ENCODE assay signal across 1 cellular context in the genomic region with DNA sequence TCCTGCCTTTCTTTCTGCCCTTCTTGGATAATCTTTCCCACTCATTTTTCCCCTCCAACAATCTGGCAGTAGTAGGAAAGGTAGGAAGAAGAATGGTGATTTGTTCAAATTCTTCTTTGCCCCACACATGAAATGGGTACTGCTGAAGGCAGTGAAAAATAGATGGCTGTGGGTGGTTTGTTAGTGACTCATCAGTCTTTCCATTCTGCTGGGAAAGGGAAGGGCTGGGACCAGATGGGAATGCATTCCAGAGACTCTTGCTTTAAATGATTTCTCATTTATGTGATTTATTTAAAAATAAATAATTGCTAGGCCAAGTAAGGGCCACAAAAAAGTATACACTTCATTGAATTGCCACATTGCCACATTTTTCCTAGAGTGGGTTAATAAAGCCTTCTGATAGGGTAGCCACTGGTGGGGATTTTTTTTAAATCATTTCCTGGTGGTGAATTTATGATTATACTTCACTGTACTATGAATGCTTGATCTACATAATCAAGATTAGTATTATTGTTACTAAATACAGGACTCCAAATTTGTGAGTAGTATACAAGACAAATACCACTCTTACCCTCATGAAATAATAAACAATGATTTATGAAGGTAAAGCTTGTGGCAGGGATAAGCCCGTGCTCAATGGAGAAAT.
A peak's percentile ranks its signal among the peaks of the same experiment; 100 is the strongest.
TF ChIP-seq lines count a peak whose summit lies in the region.

No MANE protein-coding gene starts in this region.

TF ChIP-seq in HEK293, 187 proteins besides CTCF, POLR2A, EP300 and RAD21:
- TF ChIP-seq EGR2 (tag by site-specific recombination; IDR thresholded peaks at IDR 0.05; ENCODE audit: low read depth) (peak; percentile 80), IKZF3 (tag by site-specific recombination; IDR thresholded peaks at IDR 0.05) (peak; percentile 76), ZXDB (tag by site-specific recombination; IDR thresholded peaks at IDR 0.05) (no peak), ZBTB20 (tag by site-specific recombination; IDR thresholded peaks at IDR 0.05) (0 out of 2 replicates have a peak, but pooled peaks have one; percentile 19), MZF1 (tag by site-specific recombination; IDR thresholded peaks at IDR 0.05; ENCODE audit: borderline replicate concordance) (no peak), HIC1 (tag by site-specific recombination; IDR thresholded peaks at IDR 0.05) (peak; percentile 81; the same call in 1 of the 2 replicates), GLIS1 (tag by site-specific recombination; IDR thresholded peaks at IDR 0.05) (peak; percentile 35; the same call in 1 of the 2 replicates), ZFHX2 (tag by site-specific recombination; conservative IDR thresholded peaks at IDR 0.05) (peak; percentile 73), YY1 (tag by site-specific recombination; IDR thresholded peaks at IDR 0.05) (no peak), SP7 (tag by site-specific recombination; IDR thresholded peaks at IDR 0.05) (peak; percentile 37; the same call in 1 of the 2 replicates), PRDM1 (tag by site-specific recombination; IDR thresholded peaks at IDR 0.05) (peak; percentile 65; the same call in 1 of the 2 replicates), PRDM10 (tag by site-specific recombination; IDR thresholded peaks at IDR 0.05) (peak; percentile 35; the same call in 1 of the 2 replicates)
- TF ChIP-seq, protein P1, sequence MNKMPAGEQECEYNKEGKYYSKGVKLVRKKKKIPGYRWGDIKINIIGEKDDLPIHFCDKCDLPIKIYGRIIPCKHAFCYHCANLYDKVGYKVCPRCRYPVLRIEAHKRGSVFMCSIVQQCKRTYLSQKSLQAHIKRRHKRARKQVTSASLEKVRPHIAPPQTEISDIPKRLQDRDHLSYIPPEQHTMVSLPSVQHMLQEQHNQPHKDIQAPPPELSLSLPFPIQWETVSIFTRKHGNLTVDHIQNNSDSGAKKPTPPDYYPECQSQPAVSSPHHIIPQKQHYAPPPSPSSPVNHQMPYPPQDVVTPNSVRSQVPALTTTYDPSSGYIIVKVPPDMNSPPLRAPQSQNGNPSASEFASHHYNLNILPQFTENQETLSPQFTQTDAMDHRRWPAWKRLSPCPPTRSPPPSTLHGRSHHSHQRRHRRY (tag by site-specific recombination; IDR thresholded peaks at IDR 0.05): no peak
